ENCODE assay signal across 22 cellular contexts in the genomic region with DNA sequence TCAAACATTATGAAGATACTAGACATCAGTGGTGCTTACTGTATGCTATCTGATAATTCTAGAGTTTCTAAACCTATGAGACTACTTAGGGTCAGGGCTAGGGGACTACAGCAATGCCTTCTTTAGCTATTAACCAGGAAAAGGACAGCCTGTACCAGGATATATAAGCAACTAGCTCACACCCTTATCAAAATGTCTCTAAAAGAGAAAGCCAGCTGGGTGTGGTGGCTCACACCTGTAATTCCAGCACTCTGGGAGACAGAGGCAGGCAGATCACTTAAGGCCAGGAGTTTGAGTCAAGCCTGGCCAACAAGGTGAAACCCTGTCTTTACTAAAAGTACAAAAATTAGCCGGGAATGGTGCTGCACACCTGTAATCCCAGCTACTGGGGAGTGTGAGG.
"Had no signal": no experiment of that assay in that cellular context is flagged by ENCODE, and none has a peak within 500 bp of the region (broad histone marks: within the 10 kb centered on the region; RNA-seq: fewer than 3 reads in every experiment).

No MANE protein-coding gene starts in this region.

- H3K4me1 ChIP-seq: esophagus squamous epithelium, gastrocnemius medialis, heart right ventricle, left lung, lower lobe of right lung had no signal

- H3K27me3 Mint-ChIP-seq: naive thymus-derived CD4-positive, alpha-beta T cell had no signal

- ATAC-seq: gastrocnemius medialis; heart right ventricle; left lung; left ventricle myocardium superior; lower lobe of right lung; naive thymus-derived CD4-positive, alpha-beta T cell had no signal

- FAIRE-seq: endothelial cell of umbilical vein, kidney had no signal

- H3K9me3 ChIP-seq: esophagus squamous epithelium, gastrocnemius medialis, heart right ventricle, left lung, lower lobe of right lung had no signal

- H3K4me1 Mint-ChIP-seq: mesothelial cell of epicardium; naive thymus-derived CD4-positive, alpha-beta T cell had no signal

- H3K4me3 ChIP-seq: coronary artery, dorsolateral prefrontal cortex, esophagus squamous epithelium, gastrocnemius medialis, heart right ventricle, left lung, lower lobe of right lung had no signal

- H3K27ac ChIP-seq: coronary artery, dorsolateral prefrontal cortex, gastrocnemius medialis, heart right ventricle, left lung, lower lobe of right lung had no signal

- H3K27ac Mint-ChIP-seq: mesothelial cell of epicardium had no signal

- DNase-seq: dermis blood vessel endothelial cell; dorsolateral prefrontal cortex; effector CD4-positive, alpha-beta T cell; effector memory CD4-positive, alpha-beta T cell; esophagus squamous epithelium; foreskin fibroblast; foreskin melanocyte; gastrocnemius medialis; glutamatergic neuron; heart right ventricle; hippocampal formation; islet precursor cell; kidney; kidney glomerular epithelial cell; left lung; left ventricle myocardium superior; lower lobe of right lung; mesenchymal stem cell; naive thymus-derived CD4-positive, alpha-beta T cell had no signal

- H3K27me3 ChIP-seq: dorsolateral prefrontal cortex, esophagus squamous epithelium, gastrocnemius medialis, heart right ventricle, left lung had no signal

- H3K4me3 Mint-ChIP-seq: mesothelial cell of epicardium; naive thymus-derived CD4-positive, alpha-beta T cell had no signal

- H3K9me3 Mint-ChIP-seq: mesothelial cell of epicardium; naive thymus-derived CD4-positive, alpha-beta T cell had no signal
